ENCODE assay signal across 8 cellular contexts in genomic region chrX:15843960-15844359, GRCh38.
"Had no signal": no experiment of that assay in that cellular context is flagged by ENCODE, and none has a peak within 500 bp of the region (broad histone marks: within the 10 kb centered on the region; RNA-seq: fewer than 3 reads in every experiment).

No MANE protein-coding gene starts in this region.

- DNase-seq: GOT3, H7, HCEC 1CT, HFFc6, IMR-90, KG1 had no signal

- H3K9me3 Mint-ChIP-seq: HFFc6 had no signal

- H3K4me3 Mint-ChIP-seq: HFFc6 had no signal

- FAIRE-seq: HTR-8/SVneo, K562 had no signal

- H3K27ac Mint-ChIP-seq: HFFc6 had no signal

- ATAC-seq: K562 had no signal

- H3K4me3 ChIP-seq: K562 had no signal
